ENCODE assay signal across 8 cellular contexts in genomic region chr19:10861118-10861651, GRCh38. TPM values are rescaled to one million over a fixed set of nuclear protein-coding genes. Genes with fewer than 3 reads are reported as not detected.
DNase-seq lines count a peak whose midpoint lies in the region; ATAC-seq, FAIRE-seq and TF ChIP-seq lines count a peak whose summit lies in the region.

No MANE protein-coding gene starts in this region.

- peak; percentile 57 for TF ChIP-seq CTCF in BJ (IDR thresholded peaks at IDR 0.05; ENCODE audit: insufficient read depth, low read depth, low read length)
- 0 out of 2 replicates have a peak, but pooled peaks have one; percentile 29 for TF ChIP-seq CTCF in WTC11 (IDR thresholded peaks at IDR 0.05)
- peak in 1 of 2 experiments; percentile 25 for TF ChIP-seq CTCF in tibial artery (IDR thresholded peaks at IDR 0.05)

- H3K36me3 Mint-ChIP-seq in WTC11, result no peaks in the 10 kb centered on the region

- no peak overlapping the region for H3K4me3 ChIP-seq in BJ (ENCODE audit: low read depth, low read length)
- H3K4me3 ChIP-seq in tibial artery, result no peak overlapping the region

- CTCF ChIA-PET in BJ (lab: Yijun Ruan, JAX) (interaction anchor here (0.5 to 10.5 kb wide), 8 partner anchors 8 to 144 kb away, joined by 3 to 121 read pairs (median 4); partner anchors contain the start of genes DNM2 and TMED1), WTC11 (lab: Charles Lee) (interaction anchor here (0.5 to 2.7 kb wide), 26 partner anchors 10 to 236 kb away, joined by 3 to 30 read pairs (median 5); partner anchors contain the start of genes C19orf38, CARM1, DNM2 and SLC44A2)

- FAIRE-seq in RCC 7860 (lab: Jason Lieb, UNC), result no peak

- H3K4me3 Mint-ChIP-seq in WTC11, result no peak overlapping the region

- H3K27ac Mint-ChIP-seq in WTC11, result no peak overlapping the region; the same call in 1 of the 2 replicates

- H3K9me3 Mint-ChIP-seq in WTC11, result no peaks in the 10 kb centered on the region

- H3K27ac ChIP-seq in tibial artery, result no peak overlapping the region

- H3K27me3 ChIP-seq in BJ (ENCODE audit: control insufficient read depth, insufficient read depth, low read length), result no peaks in the 10 kb centered on the region
- no peaks in the 10 kb centered on the region for H3K27me3 ChIP-seq in tibial artery

- H3K4me1 ChIP-seq in tibial artery, result peaks cover 0 to 23% (median 10%) of the 10 kb centered on the region in 4 donors

- peak; percentile 63 for ATAC-seq in WTC11

- H3K36me3 ChIP-seq in BJ (ENCODE audit: control insufficient read depth, insufficient read depth, low read length) (no peaks in the 10 kb centered on the region), tibial artery (no peaks in the 10 kb centered on the region)

- DNase-seq in BJ (ENCODE audit: low read depth) (no peak), HK-2 (ENCODE audit: unreplicated experiment) (peak; percentile 12), WTC11 (ENCODE audit: low spot score) (peak; percentile 78), iPS-NIHi11 (ENCODE audit: low spot score) (peak; percentile 47), ureter (ENCODE audit: low spot score) (no peak), RCC 7860 (ENCODE audit: low spot score) (no peak), NCI-H2107 treated with DMSO at 0.1 percent for 48 hours (lab: John Stamatoyannopoulos, UW; ENCODE audit: unreplicated experiment) (no peak), tibial artery (no peak)

- intact Hi-C loops in tibial artery (cut with DNase I; ENCODE audit: low total_unique reads), result loop anchor here (2.0 kb wide), 1 partner anchor 24 kb away; the partner anchor contains the start of gene TMED1

- H3K27me3 Mint-ChIP-seq in WTC11 (ENCODE audit: low read depth), result no peaks in the 10 kb centered on the region; the same call in 1 of the 2 replicates

- H3K4me1 Mint-ChIP-seq in WTC11, result peaks cover 6% of the 10 kb centered on the region

- H3K9me3 ChIP-seq in tibial artery, result no peaks in the 10 kb centered on the region

- POLR2A ChIA-PET in BJ (lab: Charles Lee) (no interaction called here), WTC11 (lab: Charles Lee) (no interaction called here)

TF ChIP-seq in WTC11, 78 proteins besides CTCF, POLR2A, EP300 and RAD21 (continues in another document):
- TF ChIP-seq ATF1 (CRISPR knock-in tag; IDR thresholded peaks at IDR 0.05) (no peak), ZNF281 (CRISPR knock-in tag; IDR thresholded peaks at IDR 0.05) (no peak), NR1H2 (CRISPR knock-in tag; IDR thresholded peaks at IDR 0.05) (no peak), TEAD1 (CRISPR knock-in tag; IDR thresholded peaks at IDR 0.05) (no peak), E2F1 (CRISPR knock-in tag; IDR thresholded peaks at IDR 0.05) (no peak), IRF1 (CRISPR knock-in tag; IDR thresholded peaks at IDR 0.05) (no peak), IRF2 (CRISPR knock-in tag; IDR thresholded peaks at IDR 0.05; ENCODE audit: borderline replicate concordance, low read depth) (no peak), MYBL2 (CRISPR knock-in tag; IDR thresholded peaks at IDR 0.05) (no peak), CBFB (CRISPR knock-in tag; IDR thresholded peaks at IDR 0.05; ENCODE audit: low read depth) (no peak), ZNF532 (CRISPR knock-in tag; IDR thresholded peaks at IDR 0.05; ENCODE audit: borderline replicate concordance) (no peak), ZNF138 (CRISPR knock-in tag; conservative IDR thresholded peaks at IDR 0.05) (no peak), TP53 (CRISPR knock-in tag; IDR thresholded peaks at IDR 0.05) (no peak), FOXJ3 (CRISPR knock-in tag; IDR thresholded peaks at IDR 0.05; ENCODE audit: borderline replicate concordance) (no peak), ATF2 (CRISPR knock-in tag; IDR thresholded peaks at IDR 0.05; ENCODE audit: borderline replicate concordance, low read depth) (no peak), PRRX2 (CRISPR knock-in tag; IDR thresholded peaks at IDR 0.05) (no peak)

RNA-seq across cellular contexts. Expression of gene CARM1, which starts 10.2 kb away (rescaled TPM):
- 17.9 and 33.7 TPM in 2 replicates for polyA plus RNA-seq in BJ (2011; rRNA removed)
- 26.6 and 27.8 TPM in 2 replicates for polyA minus RNA-seq in BJ (2011; rRNA and poly(A)+ RNA removed)
- total RNA-seq in WTC11 (2021) (125 to 126 TPM (median 126 TPM) in 3 replicates), ureter (41.2 TPM)

RNA-seq across cellular contexts. Expression of gene C19orf38, which starts 13.0 kb away (rescaled TPM):
- 0.20 and 0.26 TPM in 2 replicates for polyA plus RNA-seq in BJ (2011; rRNA removed)
- polyA minus RNA-seq in BJ (2011; rRNA and poly(A)+ RNA removed), result 0.26 and 0.33 TPM in 2 replicates
- total RNA-seq in WTC11 (2021) (0.23 TPM in 1 of 3 replicates, not detected in the others), ureter (0.99 TPM)

RNA-seq across cellular contexts. Expression of gene TMED1, which starts 25.2 kb away (rescaled TPM):
- 50.2 and 85.3 TPM in 2 replicates for polyA plus RNA-seq in BJ (2011; rRNA removed)
- 11.9 and 14.3 TPM in 2 replicates for polyA minus RNA-seq in BJ (2011; rRNA and poly(A)+ RNA removed)
- total RNA-seq in WTC11 (2021), result 28.5 to 40.9 TPM (median 40.6 TPM) in 3 replicates
- total RNA-seq in ureter, result 13.3 TPM

Comparison
In these comparisons a context has a peak if more than half of its experiments do, and no peak if none do; other contexts are left out.
1. DNase-seq: peak in HK-2 (single experiment), WTC11 (single experiment) and iPS-NIHi11 (single experiment); none in BJ (single experiment), ureter (single experiment), RCC 7860 (single experiment), NCI-H2107 treated with DMSO at 0.1 percent for 48 hours (single experiment) and tibial artery (0 of 2).